18 cellular contexts compared by ENCODE assay signal in genomic region chr4:124650614-124651013, GRCh38.
DNase-seq lines count a peak whose midpoint lies in the region; ATAC-seq, FAIRE-seq and TF ChIP-seq lines count a peak whose summit lies in the region.
"Had no signal": no experiment of that assay in that cellular context is flagged by ENCODE, and none has a peak within 500 bp of the region (broad histone marks: within the 10 kb centered on the region; RNA-seq: fewer than 3 reads in every experiment).

No MANE protein-coding gene starts in this region.

- H3K27me3 ChIP-seq in H7 (ENCODE audit: control insufficient read depth, insufficient read depth, low read length) (no peaks in the 10 kb centered on the region), testis (no peaks in the 10 kb centered on the region)
- H3K27me3 ChIP-seq: BE2C had no signal

- no peaks in the 10 kb centered on the region for H3K9me3 ChIP-seq in kidney (ENCODE audit: control insufficient read depth in 1 of 2, low read length in 2 of 2)
- H3K9me3 ChIP-seq in testis, result no peaks in the 10 kb centered on the region
- H3K9me3 ChIP-seq: A549, BE2C had no signal

- no peak overlapping the region for H3K9ac ChIP-seq in kidney (ENCODE audit: low read length in 2 of 2)
- H3K9ac ChIP-seq: GM23248 had no signal

- no peak overlapping the region for H3K4me3 Mint-ChIP-seq in central memory CD8-positive, alpha-beta T cell
- H3K4me3 Mint-ChIP-seq: CD4-positive, alpha-beta memory T cell had no signal

- no peaks in the 10 kb centered on the region for H3K36me3 Mint-ChIP-seq in central memory CD8-positive, alpha-beta T cell (ENCODE audit: insufficient read depth)
- H3K36me3 Mint-ChIP-seq: CD4-positive, alpha-beta memory T cell had no signal

- H3K27me3 Mint-ChIP-seq in central memory CD8-positive, alpha-beta T cell, result no peaks in the 10 kb centered on the region

- FAIRE-seq in kidney (lab: Jason Lieb, UNC), result no peak
- FAIRE-seq: A549, G401.6, GM12892 had no signal

- TF ChIP-seq POLR2A in testis (IDR thresholded peaks at IDR 0.05), result no peak

- intact Hi-C loops in kidney (cut with DNase I) (no loop called here), testis (cut with DNase I; ENCODE audit: low total_unique reads) (no loop called here)

- H3K36me3 ChIP-seq in H7 (replicated peaks; ENCODE audit: control insufficient read depth, insufficient read depth, low read length) (no peaks in the 10 kb centered on the region), kidney (ENCODE audit: control insufficient read depth in 1 of 2, insufficient read depth in 2 of 2, low read length in 2 of 2) (no peaks in the 10 kb centered on the region), testis (ENCODE audit: low read depth, missing control alignments) (no peaks in the 10 kb centered on the region)
- H3K36me3 ChIP-seq: BE2C had no signal

- TF ChIP-seq CTCF in kidney (IDR thresholded peaks at IDR 0.05; ENCODE audit: borderline replicate concordance, extremely low read depth, insufficient read depth), result no peak
- no peak for TF ChIP-seq CTCF in testis (IDR thresholded peaks at IDR 0.05)

- no peak overlapping the region for H3K27ac Mint-ChIP-seq in central memory CD8-positive, alpha-beta T cell (ENCODE audit: low read depth)

- H3K4me3 ChIP-seq in H7 (ENCODE audit: insufficient read depth, low read depth, low read length) (no peak overlapping the region), kidney (ENCODE audit: low read length in 2 of 2) (no peak overlapping the region), testis (peak overlapping the region; percentile 40 to 52)
- H3K4me3 ChIP-seq: A549, GM23248 had no signal

- H3K4me1 ChIP-seq in kidney (ENCODE audit: control insufficient read depth in 1 of 2, insufficient read depth in 1 of 2, low read depth in 1 of 2, low read length in 2 of 2) (no peaks in the 10 kb centered on the region), testis (no peaks in the 10 kb centered on the region)
- H3K4me1 ChIP-seq: BE2C had no signal

- H3K27ac ChIP-seq in kidney (ENCODE audit: low read depth in 2 of 2, low read length in 2 of 2) (no peak overlapping the region), testis (peak overlapping the region in 1 of 2 donors; percentile 1)
- H3K27ac ChIP-seq: A549, C4-2B, GM23248 had no signal

- 49 to 79% methylated on average over 23 to 30 of the region's 30 CpGs for WGBS in testis, 2 donors

- DNase-seq in H7 (peak; percentile 22), kidney (peak; percentile 44), testis (no peak), NCI-H2107 (lab: John Stamatoyannopoulos, UW) (no peak)
- DNase-seq in central memory CD8-positive, alpha-beta T cell (ENCODE audit: low spot score in 2 of 2), result no peak
- DNase-seq in central memory CD4-positive, alpha-beta T cell, result no peak
- DNase-seq: BE2C; CD4-positive, alpha-beta memory T cell; DMS79; GM23248; HCEC 1CT; IMR-90; KBM-7 had no signal

- ATAC-seq in central memory CD8-positive, alpha-beta T cell (replicated peaks; ENCODE audit: extremely low read depth, poor library complexity, severe bottlenecking), result peak; percentile 19
- no peak for ATAC-seq in GM19035 (IDR thresholded peaks at IDR 0.05; ENCODE audit: unreplicated experiment)
- ATAC-seq: A549 had no signal

- H3K9me3 Mint-ChIP-seq in central memory CD8-positive, alpha-beta T cell, result peaks cover 15% of the 10 kb centered on the region

- no peaks in the 10 kb centered on the region for H3K4me1 Mint-ChIP-seq in central memory CD8-positive, alpha-beta T cell
- H3K4me1 Mint-ChIP-seq: CD4-positive, alpha-beta memory T cell had no signal

Comparison
In these comparisons a context has a peak if more than half of its experiments do, and no peak if none do; other contexts are left out.
1. DNase-seq: peak in H7 (single experiment) and kidney (single experiment); none in central memory CD8-positive, alpha-beta T cell (0 of 2), testis (single experiment), central memory CD4-positive, alpha-beta T cell (single experiment) and NCI-H2107 (single experiment).
2. H3K4me3 ChIP-seq: peak in testis (2 of 2); none in H7 (single experiment) and kidney (0 of 2).